Comparison of ENCODE assay signal across 14 cellular contexts in genomic region chr6:38974389-38975133, GRCh38.
DNase-seq lines count a peak whose midpoint lies in the region; ATAC-seq and TF ChIP-seq lines count a peak whose summit lies in the region.
"Had no signal": no experiment of that assay in that cellular context is flagged by ENCODE, and none has a peak within 500 bp of the region (broad histone marks: within the 10 kb centered on the region; RNA-seq: fewer than 3 reads in every experiment).

No MANE protein-coding gene starts in this region.

- no peaks in the 10 kb centered on the region for H3K4me1 ChIP-seq in psoas muscle

- DNase-seq in NCI-H1417 (lab: John Stamatoyannopoulos, UW), result peak; percentile 2 to 45 (median 20)
- no peak for DNase-seq in NCI-H1417 treated with DMSO at 0.1 percent for 48 hours (lab: John Stamatoyannopoulos, UW)
- peak; percentile 41 for DNase-seq in MG63
- DNase-seq in fibroblast of villous mesenchyme (ENCODE audit: low read depth), result peak; percentile 87
- DNase-seq in psoas muscle, result no peak
- no peak for DNase-seq in stimulated activated CD4-positive, alpha-beta T cell treated with anti-CD3 and anti-CD28 coated beads, Interleukin-4, amount 100 ng/mL, for 24 hours
- DNase-seq: activated effector memory CD4-positive, alpha-beta T cell treated with anti-CD3 and anti-CD28 coated beads, Interleukin-2, amount 50 U/mL, for 16 hours; erythroblast; Karpas-422; kidney glomerular epithelial cell; NCI-H187; NCI-H774 had no signal

- 53 to 56% (median 55%) methylated on average over 7 of the region's 7 CpGs for WGBS in psoas muscle, 3 donors

- peaks cover 75% of the 10 kb centered on the region for H3K27me3 ChIP-seq in MG63
- H3K27me3 ChIP-seq in psoas muscle (ENCODE audit: insufficient read depth in 3 of 3, low read length in 2 of 3), result peaks cover 0 to 5% (median 2%) of the 10 kb centered on the region in 3 donors

- no peak overlapping the region for H3K27ac ChIP-seq in psoas muscle

- intact Hi-C loops in psoas muscle (cut with DNase I), result loop anchor here (10.0 kb wide), 2 partner anchors 190 to 330 kb away; no protein-coding TSS in a partner anchor

- peak; percentile 51 to 88 (median 57) for ATAC-seq in psoas muscle
- ATAC-seq in HG02870 (IDR thresholded peaks at IDR 0.05; ENCODE audit: unreplicated experiment), result no peak
- no peak for ATAC-seq in GM18858 (IDR thresholded peaks at IDR 0.05; ENCODE audit: unreplicated experiment)

- H3K36me3 ChIP-seq in MG63, result no peaks in the 10 kb centered on the region
- no peaks in the 10 kb centered on the region for H3K36me3 ChIP-seq in psoas muscle (ENCODE audit: insufficient read depth in 1 of 2, low read depth in 1 of 2)

- H3K4me3 ChIP-seq in MG63, result no peak overlapping the region
- no peak overlapping the region for H3K4me3 ChIP-seq in fibroblast of villous mesenchyme (ENCODE audit: low read depth, low read length)
- H3K4me3 ChIP-seq in psoas muscle, result no peak overlapping the region

- H3K9me3 ChIP-seq in MG63, result no peaks in the 10 kb centered on the region
- H3K9me3 ChIP-seq in psoas muscle, result no peaks in the 10 kb centered on the region

- TF ChIP-seq CTCF in fibroblast of villous mesenchyme (IDR thresholded peaks at IDR 0.05; ENCODE audit: insufficient read depth, low read depth, low read length) (no peak), psoas muscle (IDR thresholded peaks at IDR 0.05) (no peak)

Comparison
In these comparisons a context has a peak if more than half of its experiments do, and no peak if none do; other contexts are left out.
1. DNase-seq: peak in NCI-H1417 (3 of 3), MG63 (single experiment) and fibroblast of villous mesenchyme (single experiment); none in NCI-H1417 treated with DMSO at 0.1 percent for 48 hours (single experiment), psoas muscle (0 of 2) and stimulated activated CD4-positive, alpha-beta T cell treated with anti-CD3 and anti-CD28 coated beads, Interleukin-4, amount 100 ng/mL, for 24 hours (single experiment).
2. ATAC-seq: peak in psoas muscle (4 of 4); none in HG02870 (single experiment) and GM18858 (single experiment).